Comparison of ENCODE assay signal across 21 cellular contexts in genomic region chrX:45669715-45670360, GRCh38.
A peak's percentile ranks its signal among the peaks of the same experiment; 100 is the strongest.
DNase-seq lines count a peak whose midpoint lies in the region; ATAC-seq and TF ChIP-seq lines count a peak whose summit lies in the region.
"Had no signal": no experiment of that assay in that cellular context is flagged by ENCODE, and none has a peak within 500 bp of the region (broad histone marks: within the 10 kb centered on the region; RNA-seq: fewer than 3 reads in every experiment).

No MANE protein-coding gene starts in this region.

- H2BK5ac ChIP-seq in mesenchymal stem cell (ENCODE audit: low read depth, low read length, poor library complexity, severe bottlenecking): no peak overlapping the region

- no peak overlapping the region for H4K91ac ChIP-seq in mesenchymal stem cell (ENCODE audit: low read length)

- H2BK120ac ChIP-seq in mesenchymal stem cell (ENCODE audit: low read depth, low read length): no peak overlapping the region

- no peak overlapping the region for H3K4ac ChIP-seq in mesenchymal stem cell (ENCODE audit: low read depth in 1 of 2, low read length in 2 of 2)

- DNase-seq in AG08396 (ENCODE audit: low spot score) (peak; percentile 43), LHCN-M2 (ENCODE audit: low read depth) (peak; percentile 33), cardiac fibroblast (ENCODE audit: low read depth in 2 of 2) (peak; percentile 3 to 43), mesenchymal stem cell (peak; percentile 0), RKO (ENCODE audit: low spot score) (no peak)
- DNase-seq: activated CD4-positive, alpha-beta T cell treated with anti-CD3 and anti-CD28 coated beads, Interleukin-2, amount 10 ng/mL, durations not matched to agents 7 days and 5 days; activated CD8-positive, alpha-beta memory T cell treated with anti-CD3 and anti-CD28 coated beads, Interleukin-2, amount 50 U/mL, for 4 hours; adrenal gland; CD4-positive, alpha-beta T cell; effector memory CD8-positive, alpha-beta T cell; foreskin melanocyte; Karpas-422; NCI-H1417 treated with DMSO at 0.1 percent for 48 hours; NCI-H510A treated with DMSO at 0.1 percent for 48 hours; nephron progenitor cell; Right ventricle myocardium superior; spleen; T-cell had no signal

- no peak overlapping the region for H2AK5ac ChIP-seq in mesenchymal stem cell (ENCODE audit: low read length, severe bottlenecking)

- TF ChIP-seq CTCF in cardiac fibroblast (IDR thresholded peaks at IDR 0.05; ENCODE audit: low read depth, low read length): no peak

- H3K18ac ChIP-seq in mesenchymal stem cell (ENCODE audit: low read depth in 1 of 2, low read length in 2 of 2): no peak overlapping the region

- H3K9me3 ChIP-seq in mesenchymal stem cell (ENCODE audit: control insufficient read depth, low read length): peaks cover 1% of the 10 kb centered on the region
- H3K9me3 ChIP-seq: adrenal gland, spleen had no signal

- H3K4me3 ChIP-seq in cardiac fibroblast (replicated peaks in 1 of 2; ENCODE audit: low read depth in 2 of 2, low read length in 2 of 2) (no peak overlapping the region), mesenchymal stem cell (ENCODE audit: insufficient read depth in 1 of 2, low read depth in 1 of 2, low read length in 2 of 2) (no peak overlapping the region)
- H3K4me3 ChIP-seq: adrenal gland, spleen had no signal

- no peak overlapping the region for H3K4me2 ChIP-seq in mesenchymal stem cell (ENCODE audit: low read length, poor library complexity, severe bottlenecking)

- no peak overlapping the region for H3K14ac ChIP-seq in mesenchymal stem cell (ENCODE audit: low read length in 2 of 2)

- no peak overlapping the region for H2BK15ac ChIP-seq in mesenchymal stem cell (ENCODE audit: low read depth, poor library complexity, severe bottlenecking)

- H2AFZ ChIP-seq in mesenchymal stem cell (ENCODE audit: low read depth, low read length): no peak overlapping the region

- no peak for ATAC-seq in HG03469 (IDR thresholded peaks at IDR 0.05; ENCODE audit: unreplicated experiment)
- no peak for ATAC-seq in GM18505 (IDR thresholded peaks at IDR 0.05; ENCODE audit: unreplicated experiment)
- no peak for ATAC-seq in GM18498 (IDR thresholded peaks at IDR 0.05; ENCODE audit: unreplicated experiment)
- ATAC-seq: effector memory CD8-positive, alpha-beta T cell; T-cell had no signal

- H3K36me3 ChIP-seq in mesenchymal stem cell (ENCODE audit: control insufficient read depth in 1 of 2, insufficient read depth in 2 of 2, low read depth in 1 of 2, low read length in 2 of 2): no peaks in the 10 kb centered on the region
- H3K36me3 ChIP-seq: adrenal gland, spleen had no signal

- no peak overlapping the region for H3K27ac ChIP-seq in mesenchymal stem cell (ENCODE audit: low read length, poor library complexity, severe bottlenecking)
- H3K27ac ChIP-seq: adrenal gland, spleen had no signal

- H3K79me1 ChIP-seq in mesenchymal stem cell (replicated peaks; ENCODE audit: low read length, poor library complexity, severe bottlenecking): no peaks in the 10 kb centered on the region

- no peak overlapping the region for H3K23ac ChIP-seq in mesenchymal stem cell (ENCODE audit: low read length in 2 of 2)

- no peaks in the 10 kb centered on the region for H3K4me1 ChIP-seq in mesenchymal stem cell (ENCODE audit: control insufficient read depth, insufficient read depth, low read depth, low read length)
- H3K4me1 ChIP-seq: adrenal gland, spleen had no signal

- 100% methylated on average over 2 of the region's 5 CpGs for WGBS in mesenchymal stem cell

- no peak for TF ChIP-seq POLR2A in GM18505 (IDR thresholded peaks at IDR 0.05; ENCODE audit: borderline replicate concordance, extremely low read depth, insufficient read depth, insufficient read length)

- H4K8ac ChIP-seq in mesenchymal stem cell (ENCODE audit: low read length): no peak overlapping the region

- no peak overlapping the region for H2BK12ac ChIP-seq in mesenchymal stem cell (ENCODE audit: low read length in 2 of 2)

- H3K27me3 ChIP-seq in mesenchymal stem cell (ENCODE audit: control insufficient read depth in 1 of 2, insufficient read depth in 1 of 2, low read length in 2 of 2): no peaks in the 10 kb centered on the region
- H3K27me3 ChIP-seq: spleen had no signal

- peak overlapping the region; percentile 19 for H3K9ac ChIP-seq in mesenchymal stem cell (ENCODE audit: low read length)
